In genomic region chr22:35678836-35679235, GRCh38 we compare ENCODE assay signal across 26 cellular contexts. TPM values are rescaled to one million over a fixed set of nuclear protein-coding genes. Genes with fewer than 3 reads are reported as not detected.
A peak's percentile ranks its signal among the peaks of the same experiment; 100 is the strongest.
DNase-seq lines count a peak whose midpoint lies in the region; ATAC-seq and FAIRE-seq lines count a peak whose summit lies in the region.
"Had no signal": no experiment of that assay in that cellular context is flagged by ENCODE, and none has a peak within 500 bp of the region (broad histone marks: within the 10 kb centered on the region; RNA-seq: fewer than 3 reads in every experiment).

No MANE protein-coding gene starts in this region.

- peaks cover 7% of the 10 kb centered on the region for H3K27me3 Mint-ChIP-seq in activated T-helper 17 cell treated with anti-CD3 and anti-CD28 coated beads, Interleukin-2, amount 50 U/mL, for 72 hours
- H3K27me3 Mint-ChIP-seq: T-cell had no signal

- peak overlapping the region in 1 of 2 donors; percentile 79 for H3K27ac Mint-ChIP-seq in activated naive CD4-positive, alpha-beta T cell treated with anti-CD3 and anti-CD28 coated beads, Interleukin-2, amount 50 U/mL, for 72 hours
- H3K27ac Mint-ChIP-seq in activated T-helper 17 cell treated with anti-CD3 and anti-CD28 coated beads, Interleukin-2, amount 50 U/mL, for 72 hours: peak overlapping the region; percentile 87
- peak overlapping the region; percentile 30 for H3K27ac Mint-ChIP-seq in stimulated activated effector memory CD8-positive, alpha-beta T cell treated with anti-CD3 and anti-CD28 coated beads, Interleukin-12 subunit alpha, Interleukin-12 subunit beta, amount 100 ng/mL, for 72 hours
- H3K27ac Mint-ChIP-seq: CD4-positive, alpha-beta memory T cell; dendritic cell treated with granulocyte-macrophage colony-stimulating factor and Interleukin-4, amounts not matched to agents 40 ng/mL and 50 ng/mL, for 4 days; nephron progenitor cell; T-cell had no signal

- ATAC-seq in activated naive CD4-positive, alpha-beta T cell treated with anti-CD3 and anti-CD28 coated beads, Interleukin-2, amount 50 U/mL, for 72 hours: peak; percentile 47 to 75
- peak; percentile 88 for ATAC-seq in activated T-helper 17 cell treated with anti-CD3 and anti-CD28 coated beads, Interleukin-2, amount 50 U/mL, for 72 hours (replicated peaks)
- ATAC-seq in stimulated activated effector memory CD8-positive, alpha-beta T cell treated with anti-CD3 and anti-CD28 coated beads, Interleukin-12 subunit alpha, Interleukin-12 subunit beta, amount 100 ng/mL, for 72 hours: peak; percentile 69
- no peak for ATAC-seq in HG03342 (IDR thresholded peaks at IDR 0.05; ENCODE audit: unreplicated experiment)
- ATAC-seq: PC-3, T-cell had no signal

- peaks cover 26 to 33% of the 10 kb centered on the region in 2 donors for H3K9me3 Mint-ChIP-seq in activated naive CD4-positive, alpha-beta T cell treated with anti-CD3 and anti-CD28 coated beads, Interleukin-2, amount 50 U/mL, for 72 hours
- H3K9me3 Mint-ChIP-seq in activated T-helper 17 cell treated with anti-CD3 and anti-CD28 coated beads, Interleukin-2, amount 50 U/mL, for 72 hours: peaks cover 10% of the 10 kb centered on the region
- peaks cover 11% of the 10 kb centered on the region for H3K9me3 Mint-ChIP-seq in stimulated activated effector memory CD8-positive, alpha-beta T cell treated with anti-CD3 and anti-CD28 coated beads, Interleukin-12 subunit alpha, Interleukin-12 subunit beta, amount 100 ng/mL, for 72 hours

- peak overlapping the region; percentile 54 for H3K4me3 Mint-ChIP-seq in activated T-helper 17 cell treated with anti-CD3 and anti-CD28 coated beads, Interleukin-2, amount 50 U/mL, for 72 hours
- no peak overlapping the region for H3K4me3 Mint-ChIP-seq in stimulated activated effector memory CD8-positive, alpha-beta T cell treated with anti-CD3 and anti-CD28 coated beads, Interleukin-12 subunit alpha, Interleukin-12 subunit beta, amount 100 ng/mL, for 72 hours
- H3K4me3 Mint-ChIP-seq: CD4-positive, alpha-beta memory T cell; dendritic cell treated with granulocyte-macrophage colony-stimulating factor and Interleukin-4, amounts not matched to agents 40 ng/mL and 50 ng/mL, for 4 days; nephron progenitor cell; T-cell had no signal

- peaks cover 28 to 53% of the 10 kb centered on the region in 2 donors for H3K36me3 Mint-ChIP-seq in activated naive CD4-positive, alpha-beta T cell treated with anti-CD3 and anti-CD28 coated beads, Interleukin-2, amount 50 U/mL, for 72 hours
- no peaks in the 10 kb centered on the region for H3K36me3 Mint-ChIP-seq in activated T-helper 17 cell treated with anti-CD3 and anti-CD28 coated beads, Interleukin-2, amount 50 U/mL, for 72 hours (ENCODE audit: low read depth)
- no peaks in the 10 kb centered on the region for H3K36me3 Mint-ChIP-seq in stimulated activated effector memory CD8-positive, alpha-beta T cell treated with anti-CD3 and anti-CD28 coated beads, Interleukin-12 subunit alpha, Interleukin-12 subunit beta, amount 100 ng/mL, for 72 hours

- no peak for DNase-seq in activated naive CD4-positive, alpha-beta T cell treated with anti-CD3 and anti-CD28 coated beads, Interleukin-2, amount 50 U/mL, for 72 hours (ENCODE audit: low spot score in 2 of 2)
- DNase-seq in activated naive CD4-positive, alpha-beta T cell (lab: John Stamatoyannopoulos, UW): no peak
- peak; percentile 18 for DNase-seq in MV-4-11 (lab: John Stamatoyannopoulos, UW)
- no peak for DNase-seq in stimulated activated effector memory CD8-positive, alpha-beta T cell treated with anti-CD3 and anti-CD28 coated beads, Interleukin-12 subunit alpha, Interleukin-12 subunit beta, amount 100 ng/mL, for 72 hours (ENCODE audit: low spot score in 2 of 2)
- DNase-seq in GM19239 (ENCODE audit: insufficient read length, low spot score): no peak
- DNase-seq: activated CD4-positive, alpha-beta T cell treated with anti-CD3 and anti-CD28 coated beads for 1 hour; activated gamma-delta T cell treated with Interleukin-2 at 50 U/mL for 16 hours; aorta; central memory CD4-positive, alpha-beta T cell; midbrain; NCI-H1436 treated with DMSO at 0.1 percent for 48 hours; NCI-H446 treated with DMSO at 0.1 percent for 48 hours; nephron progenitor cell; ovary; PC-3; SHP77 treated with DMSO at 0.1 percent for 48 hours; stomach; T-cell; tibial artery had no signal

- no peak for FAIRE-seq in GM19239 (lab: Jason Lieb, UNC)
- FAIRE-seq: endometrium had no signal

- peaks cover 20% of the 10 kb centered on the region for H3K4me1 Mint-ChIP-seq in activated T-helper 17 cell treated with anti-CD3 and anti-CD28 coated beads, Interleukin-2, amount 50 U/mL, for 72 hours
- H3K4me1 Mint-ChIP-seq in stimulated activated effector memory CD8-positive, alpha-beta T cell treated with anti-CD3 and anti-CD28 coated beads, Interleukin-12 subunit alpha, Interleukin-12 subunit beta, amount 100 ng/mL, for 72 hours: peaks cover 23% of the 10 kb centered on the region

RNA-seq across cellular contexts. Expression of gene APOL6, which starts 30.6 kb away (rescaled TPM):
- total RNA-seq in activated naive CD4-positive, alpha-beta T cell treated with anti-CD3 and anti-CD28 coated beads, Interleukin-2, amount 50 U/mL, for 72 hours: 10 to 100 TPM; 23.5 to 33.2 TPM
- total RNA-seq in activated T-helper 17 cell treated with anti-CD3 and anti-CD28 coated beads, Interleukin-2, amount 50 U/mL, for 72 hours: 10 to 100 TPM; 23.0 to 38.7 TPM

RNA-seq across cellular contexts. Expression of gene APOL5, which starts 38.8 kb away (rescaled TPM):
- not detected for total RNA-seq in activated naive CD4-positive, alpha-beta T cell treated with anti-CD3 and anti-CD28 coated beads, Interleukin-2, amount 50 U/mL, for 72 hours
- total RNA-seq in activated T-helper 17 cell treated with anti-CD3 and anti-CD28 coated beads, Interleukin-2, amount 50 U/mL, for 72 hours: not detected
- total RNA-seq: aorta; CD4-positive, alpha-beta memory T cell; fibroblast of lung; liver; ovary; PC-3; stomach; T-cell had no signal
